In the genomic region with DNA sequence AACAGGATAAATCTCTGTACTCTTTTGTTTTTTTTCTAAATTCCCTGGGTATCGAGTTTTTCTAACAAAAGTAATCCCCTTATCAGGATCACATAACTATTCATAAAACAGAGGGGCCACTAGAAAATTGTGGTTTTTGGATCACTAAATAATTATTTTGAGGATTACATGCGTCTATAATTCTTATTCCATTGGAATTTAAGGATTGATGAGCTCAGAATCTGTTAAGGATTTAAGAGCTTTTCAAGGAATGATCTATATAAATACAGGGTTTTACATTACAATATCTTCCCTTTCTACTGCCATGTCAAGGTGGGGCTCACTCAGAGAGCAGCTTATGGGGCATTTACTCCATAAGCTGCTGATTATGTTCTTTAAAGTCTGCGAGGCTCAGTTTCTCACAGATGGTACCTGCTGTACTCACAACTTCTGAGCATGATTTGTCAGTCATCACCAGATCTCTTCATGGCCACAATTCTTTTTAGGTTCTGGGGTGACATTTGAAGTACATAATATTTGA, we compare ENCODE assay signal across 34 cellular contexts.
"Had no signal": no experiment of that assay in that cellular context is flagged by ENCODE, and none has a peak within 500 bp of the region (broad histone marks: within the 10 kb centered on the region; RNA-seq: fewer than 3 reads in every experiment).

No MANE protein-coding gene starts in this region.

- DNase-seq: activated CD4-positive, alpha-beta memory T cell treated with anti-CD3 and anti-CD28 coated beads, Interleukin-2, amount 10 ng/mL, durations not matched to agents 7 days and 5 days; activated CD4-positive, alpha-beta T cell treated with anti-CD3 and anti-CD28 coated beads for 1 hour; activated CD4-positive, alpha-beta T cell treated with anti-CD3 and anti-CD28 coated beads for 48 hours; activated CD4-positive, CD25-positive, alpha-beta regulatory T cell; activated CD8-positive, alpha-beta memory T cell treated with anti-CD3 and anti-CD28 coated beads for 24 hours; activated CD8-positive, alpha-beta memory T cell treated with anti-CD3 and anti-CD28 coated beads, Interleukin-2, amount 10 ng/mL, durations not matched to agents 7 days and 5 days; activated CD8-positive, alpha-beta memory T cell treated with anti-CD3 and anti-CD28 coated beads, Interleukin-2, amount 50 U/mL, for 48 hours; activated effector memory CD4-positive, alpha-beta T cell treated with Interleukin-2 at 50 U/mL for 16 hours; activated naive CD4-positive, alpha-beta T cell treated with anti-CD3 and anti-CD28 coated beads, Interleukin-2, amount 10 ng/mL, durations not matched to agents 7 days and 5 days; activated naive CD8-positive, alpha-beta T cell treated with anti-CD3 and anti-CD28 coated beads, Interleukin-2, amount 50 U/mL, for 24 hours; activated T-cell treated with anti-CD3 and anti-CD28 coated beads, Interleukin-2, amount 50 U/mL, for 48 hours; anterior cingulate cortex; caudate nucleus; NCI-H1105 treated with DMSO at 0.1 percent for 48 hours; NCI-H1436; NCI-H1694; NCI-H1930; NCI-H2081 treated with DMSO at 0.1 percent for 48 hours; NCI-H510A; NCI-H69; NK-92 treated with Interleukin-12 subunit alpha and Interleukin-12 subunit beta, amount 100 ng/mL, for 24 hours; PC-3; Peyer's patch; RPMI8226; SHP77 treated with DMSO at 0.1 percent for 48 hours; SW 1271; T-helper 1 cell; T-helper 2 cell; T-helper 9 cell had no signal

- H3K9me3 ChIP-seq: Peyer's patch had no signal

- H3K27me3 ChIP-seq: Peyer's patch had no signal

- H3K27ac ChIP-seq: Peyer's patch, VCaP had no signal

- H3K4me3 Mint-ChIP-seq: activated CD4-positive, alpha-beta memory T cell treated with anti-CD3 and anti-CD28 coated beads, Interleukin-2, amount 10 ng/mL, durations not matched to agents 7 days and 5 days; activated CD8-positive, alpha-beta memory T cell treated with anti-CD3 and anti-CD28 coated beads, Interleukin-2, amount 10 ng/mL, durations not matched to agents 7 days and 5 days; activated naive CD4-positive, alpha-beta T cell treated with anti-CD3 and anti-CD28 coated beads, Interleukin-2, amount 10 ng/mL, durations not matched to agents 7 days and 5 days; activated naive CD8-positive, alpha-beta T cell; activated naive CD8-positive, alpha-beta T cell treated with anti-CD3 and anti-CD28 coated beads, Interleukin-2, amount 50 U/mL, for 24 hours; brain had no signal

- H3K27me3 Mint-ChIP-seq: activated CD4-positive, alpha-beta memory T cell treated with anti-CD3 and anti-CD28 coated beads, Interleukin-2, amount 10 ng/mL, durations not matched to agents 7 days and 5 days; activated CD8-positive, alpha-beta memory T cell treated with anti-CD3 and anti-CD28 coated beads, Interleukin-2, amount 10 ng/mL, durations not matched to agents 7 days and 5 days; activated naive CD4-positive, alpha-beta T cell treated with anti-CD3 and anti-CD28 coated beads, Interleukin-2, amount 10 ng/mL, durations not matched to agents 7 days and 5 days; activated naive CD8-positive, alpha-beta T cell; activated naive CD8-positive, alpha-beta T cell treated with anti-CD3 and anti-CD28 coated beads, Interleukin-2, amount 50 U/mL, for 24 hours had no signal

- H3K4me3 ChIP-seq: Peyer's patch had no signal

- H3K27ac Mint-ChIP-seq: activated CD4-positive, alpha-beta memory T cell treated with anti-CD3 and anti-CD28 coated beads, Interleukin-2, amount 10 ng/mL, durations not matched to agents 7 days and 5 days; activated CD8-positive, alpha-beta memory T cell treated with anti-CD3 and anti-CD28 coated beads, Interleukin-2, amount 10 ng/mL, durations not matched to agents 7 days and 5 days; activated naive CD4-positive, alpha-beta T cell treated with anti-CD3 and anti-CD28 coated beads, Interleukin-2, amount 10 ng/mL, durations not matched to agents 7 days and 5 days; activated naive CD8-positive, alpha-beta T cell; activated naive CD8-positive, alpha-beta T cell treated with anti-CD3 and anti-CD28 coated beads, Interleukin-2, amount 50 U/mL, for 24 hours; brain had no signal

- H3K4me1 ChIP-seq: Peyer's patch had no signal

- FAIRE-seq: bronchial epithelial cell, colon had no signal

- H3K9me3 Mint-ChIP-seq: activated CD4-positive, alpha-beta memory T cell treated with anti-CD3 and anti-CD28 coated beads, Interleukin-2, amount 10 ng/mL, durations not matched to agents 7 days and 5 days; activated naive CD4-positive, alpha-beta T cell treated with anti-CD3 and anti-CD28 coated beads, Interleukin-2, amount 10 ng/mL, durations not matched to agents 7 days and 5 days; brain had no signal

- H3K36me3 Mint-ChIP-seq: activated CD8-positive, alpha-beta memory T cell treated with anti-CD3 and anti-CD28 coated beads, Interleukin-2, amount 10 ng/mL, durations not matched to agents 7 days and 5 days; activated naive CD4-positive, alpha-beta T cell treated with anti-CD3 and anti-CD28 coated beads, Interleukin-2, amount 10 ng/mL, durations not matched to agents 7 days and 5 days; activated naive CD8-positive, alpha-beta T cell; brain had no signal

- H3K36me3 ChIP-seq: Peyer's patch had no signal

- H3K4me1 Mint-ChIP-seq: activated naive CD4-positive, alpha-beta T cell treated with anti-CD3 and anti-CD28 coated beads, Interleukin-2, amount 10 ng/mL, durations not matched to agents 7 days and 5 days; activated naive CD8-positive, alpha-beta T cell treated with anti-CD3 and anti-CD28 coated beads, Interleukin-2, amount 50 U/mL, for 24 hours had no signal
